21 cellular contexts compared by ENCODE assay signal in genomic region chr4:4341861-4342650, GRCh38. TPM values are rescaled to one million over a fixed set of nuclear protein-coding genes. Genes with fewer than 3 reads are reported as not detected.
"Had no signal": no experiment of that assay in that cellular context is flagged by ENCODE, and none has a peak within 500 bp of the region (broad histone marks: within the 10 kb centered on the region; RNA-seq: fewer than 3 reads in every experiment).

No MANE protein-coding gene starts in this region.

- H3K9me3 ChIP-seq: gastrocnemius medialis, heart right ventricle, ovary, thyroid gland, uterus had no signal

- H3K36me3 Mint-ChIP-seq: natural killer cell, type B pancreatic cell had no signal

- H3K36me3 ChIP-seq: gastrocnemius medialis, heart right ventricle, ovary, thyroid gland, uterus had no signal

- H3K4me3 Mint-ChIP-seq: natural killer cell, neural crest cell, type B pancreatic cell had no signal

- H3K9me3 Mint-ChIP-seq: natural killer cell, neural crest cell, type B pancreatic cell had no signal

- H3K27ac ChIP-seq: coronary artery, dorsolateral prefrontal cortex, gastrocnemius medialis, heart right ventricle, ovary, thyroid gland, uterus had no signal

- H3K27ac Mint-ChIP-seq: natural killer cell, progenitor cell of endocrine pancreas, type B pancreatic cell had no signal

- DNase-seq: dorsolateral prefrontal cortex; effector CD8-positive, alpha-beta T cell; gastrocnemius medialis; heart right ventricle; hypothalamus; kidney glomerular epithelial cell; mesendoderm; natural killer cell; nucleus accumbens; ovary; right cardiac atrium; small intestine; stimulated activated CD4-positive, alpha-beta T cell treated with anti-CD3 and anti-CD28 coated beads, Interleukin-2, amount 100 ng/mL, for 48 hours; stimulated activated naive CD4-positive, alpha-beta T cell treated with Interleukin-2 at 50 U/mL for 16 hours; thyroid gland; uterus had no signal

- H3K4me3 ChIP-seq: coronary artery, dorsolateral prefrontal cortex, gastrocnemius medialis, heart right ventricle, ovary, thyroid gland, uterus had no signal

- H3K4me1 ChIP-seq: gastrocnemius medialis, thyroid gland, uterus had no signal

- H3K27me3 ChIP-seq: gastrocnemius medialis, ovary, thyroid gland, uterus had no signal

- H3K4me1 Mint-ChIP-seq: neural crest cell had no signal

RNA-seq across cellular contexts. Expression of gene NSG1, which starts 44.8 kb away (rescaled TPM):
- total RNA-seq: lung microvascular endothelial cell had no signal
